29 cellular contexts compared by ENCODE assay signal in genomic region chr2:100880730-100881129, GRCh38.
A peak's percentile ranks its signal among the peaks of the same experiment; 100 is the strongest.
DNase-seq lines count a peak whose midpoint lies in the region; ATAC-seq and TF ChIP-seq lines count a peak whose summit lies in the region.
"Had no signal": no experiment of that assay in that cellular context is flagged by ENCODE, and none has a peak within 500 bp of the region (broad histone marks: within the 10 kb centered on the region; RNA-seq: fewer than 3 reads in every experiment).

No MANE protein-coding gene starts in this region.

- H3K36me3 ChIP-seq in SK-N-SH (replicated peaks in 1 of 2; ENCODE audit: control insufficient read depth in 1 of 2, insufficient read depth in 2 of 2, low read length in 1 of 2): peaks cover 0 to 11% of the 10 kb centered on the region in 2 experiments
- H3K36me3 ChIP-seq in brain microvascular endothelial cell (replicated peaks): no peaks in the 10 kb centered on the region
- no peaks in the 10 kb centered on the region for H3K36me3 ChIP-seq in neuronal stem cell (replicated peaks in 1 of 2; ENCODE audit: control insufficient read depth in 2 of 2, insufficient read depth in 2 of 2, low read length in 2 of 2)

- ATAC-seq in SK-N-SH treated with all-trans-retinoic acid at 6 μM for 48 hours: no peak
- ATAC-seq in GM18907 (IDR thresholded peaks at IDR 0.05; ENCODE audit: unreplicated experiment): no peak
- ATAC-seq: esophagus mucosa, left colon, WTC11 had no signal

- no peak overlapping the region for H3K23ac ChIP-seq in neuronal stem cell (ENCODE audit: low read depth, low read length, poor library complexity)

- H2AFZ ChIP-seq in SK-N-SH (ENCODE audit: low read depth) (no peak overlapping the region), neuronal stem cell (ENCODE audit: low read length) (no peak overlapping the region)
- H2AFZ ChIP-seq: hepatocyte had no signal

- H3K9ac ChIP-seq in SK-N-SH: no peak overlapping the region
- no peak overlapping the region for H3K9ac ChIP-seq in neuronal stem cell (ENCODE audit: low read depth, low read length, poor library complexity)

- peak overlapping the region; percentile 5 for H3K18ac ChIP-seq in neuronal stem cell (ENCODE audit: low read length)

- no peak overlapping the region for H2AK5ac ChIP-seq in neuronal stem cell (ENCODE audit: low read depth, low read length)

- no peak overlapping the region for H4K8ac ChIP-seq in neuronal stem cell (ENCODE audit: low read depth, low read length)

- no peak overlapping the region for H4K91ac ChIP-seq in neuronal stem cell (ENCODE audit: low read depth, low read length, poor library complexity)

- H3K4ac ChIP-seq in neuronal stem cell (ENCODE audit: low read length): no peak overlapping the region

- no peaks in the 10 kb centered on the region for H3K9me2 ChIP-seq in SK-N-SH

- CTCF ChIA-PET in SK-N-SH (lab: Yijun Ruan, JAX): interaction anchor here (1.1 kb wide), 1 partner anchor 242 kb away, joined by 3 read pairs; no protein-coding TSS in a partner anchor

- DNase-seq in SK-N-SH (no peak), NCI-H2227 treated with DMSO at 0.1 percent for 48 hours (lab: John Stamatoyannopoulos, UW) (peak; percentile 26), brain microvascular endothelial cell (peak; percentile 72), neuronal stem cell (ENCODE audit: low spot score) (no peak)
- no peak for DNase-seq in effector CD8-positive, alpha-beta T cell (lab: John Stamatoyannopoulos, UW)
- DNase-seq in activated naive CD4-positive, alpha-beta T cell treated with anti-CD3 and anti-CD28 coated beads, Interleukin-2, amount 50 U/mL, for 16 hours: no peak
- DNase-seq: 8988T; activated CD4-positive, alpha-beta memory T cell treated with anti-CD3 and anti-CD28 coated beads for 36 hours; activated effector memory CD4-positive, alpha-beta T cell treated with Interleukin-2 at 50 U/mL for 16 hours; activated naive CD8-positive, alpha-beta T cell treated with anti-CD3 and anti-CD28 coated beads, Interleukin-2, amount 10 ng/mL, durations not matched to agents 7 days and 5 days; CD8-positive, alpha-beta memory T cell; cerebellar nuclear complex; DMS153; effector CD4-positive, alpha-beta T cell; GDM1; left colon; MM.1S; naive B cell; NCI-H146; NCI-H510A treated with DMSO at 0.1 percent for 48 hours; nucleus accumbens; stimulated activated CD4-positive, alpha-beta T cell treated with anti-CD3 and anti-CD28 coated beads, Interleukin-1b, Interleukin-23, amount 100 ng/mL, for 48 hours had no signal

- TF ChIP-seq EP300 in SK-N-SH (IDR thresholded peaks at IDR 0.05; ENCODE audit: borderline replicate concordance in 1 of 2, low read depth in 1 of 2, low read length in 1 of 2): no peak

- TF ChIP-seq CTCF in SK-N-SH (IDR thresholded peaks at IDR 0.05) (no peak), brain microvascular endothelial cell (IDR thresholded peaks at IDR 0.05; ENCODE audit: low read depth, low read length, missing control alignments) (no peak)

- 58% methylated on average over 3 of the region's 7 CpGs for WGBS in SK-N-SH (ENCODE audit: low lambda C conversion rate)
- no CpG with 5 or more reads among the region's 7 CpGs for WGBS in neuronal stem cell (ENCODE audit: extremely low coverage in 2 of 2, insufficient read length in 2 of 2, insufficient replicate concordance in 1 of 2), 2 donors

- H2BK12ac ChIP-seq in neuronal stem cell (ENCODE audit: low read length): no peak overlapping the region

- H4K20me1 ChIP-seq in SK-N-SH (ENCODE audit: insufficient read depth): no peaks in the 10 kb centered on the region

- no peak overlapping the region for H3K14ac ChIP-seq in neuronal stem cell (ENCODE audit: low read length)

- H3K4me2 ChIP-seq in SK-N-SH: no peak overlapping the region
- no peak overlapping the region for H3K4me2 ChIP-seq in neuronal stem cell (ENCODE audit: insufficient read depth, low read length, poor library complexity, severe bottlenecking)
- H3K4me2 ChIP-seq: hepatocyte had no signal

- no peak overlapping the region for H3K4me3 ChIP-seq in SK-N-SH (ENCODE audit: low read depth in 2 of 2, low read length in 1 of 2)
- H3K4me3 ChIP-seq in brain microvascular endothelial cell (ENCODE audit: low read depth, low read length): no peak overlapping the region
- no peak overlapping the region for H3K4me3 ChIP-seq in neuronal stem cell (ENCODE audit: low read length in 2 of 2)
- H3K4me3 ChIP-seq: hepatocyte, SK-N-MC, skin epidermis had no signal

- no peak overlapping the region for H2BK5ac ChIP-seq in neuronal stem cell (ENCODE audit: low read length)

- peaks cover 17% of the 10 kb centered on the region for H3F3A ChIP-seq in SK-N-SH (replicated peaks; ENCODE audit: insufficient read depth)

- H3K4me1 ChIP-seq in SK-N-SH (ENCODE audit: control insufficient read depth in 1 of 2, insufficient read depth in 2 of 2, low read depth in 1 of 2, low read length in 1 of 2) (peaks cover 11 to 33% of the 10 kb centered on the region in 2 experiments; a peak in 2 of 4 replicates), neuronal stem cell (ENCODE audit: control insufficient read depth in 2 of 2, insufficient read depth in 1 of 2, low read depth in 1 of 2, low read length in 2 of 2) (peaks cover 0 to 6% of the 10 kb centered on the region in 2 donors)

- peaks cover 14% of the 10 kb centered on the region for H3K79me2 ChIP-seq in SK-N-SH (ENCODE audit: insufficient read depth)

- no peak overlapping the region for H3K27ac ChIP-seq in SK-N-SH (ENCODE audit: low read depth in 2 of 2, low read length in 1 of 2)
- H3K27ac ChIP-seq in brain microvascular endothelial cell: peak overlapping the region; percentile 19
- no peak overlapping the region for H3K27ac ChIP-seq in neuronal stem cell (replicated peaks; ENCODE audit: low read length)
- H3K27ac ChIP-seq: hepatocyte, SK-N-MC, skin epidermis had no signal

- no peak for TF ChIP-seq RAD21 in SK-N-SH (IDR thresholded peaks at IDR 0.05; ENCODE audit: low read length)

- POLR2A ChIA-PET in SK-N-SH (lab: Yijun Ruan, JAX): no interaction called here

- H3K27me3 ChIP-seq in SK-N-SH (ENCODE audit: insufficient read depth): no peaks in the 10 kb centered on the region
- no peaks in the 10 kb centered on the region for H3K27me3 ChIP-seq in brain microvascular endothelial cell (replicated peaks)
- H3K27me3 ChIP-seq in neuronal stem cell (ENCODE audit: control insufficient read depth in 3 of 3, insufficient read depth in 3 of 3, low read depth in 1 of 3, low read length in 3 of 3): no peaks in the 10 kb centered on the region
- H3K27me3 ChIP-seq: hepatocyte had no signal

- in situ Hi-C loops in brain microvascular endothelial cell (cut with HindIII; ENCODE audit: low pct_ligation_motif_present, low sequenced_read_pairs): no loop called here

- H3K9me3 ChIP-seq in SK-N-SH (no peaks in the 10 kb centered on the region), neuronal stem cell (replicated peaks in 1 of 2; ENCODE audit: control insufficient read depth in 2 of 2, insufficient read depth in 1 of 2, low read depth in 1 of 2, low read length in 2 of 2) (no peaks in the 10 kb centered on the region)

- H2BK15ac ChIP-seq in neuronal stem cell (ENCODE audit: low read length): no peak overlapping the region

- no peak overlapping the region for H2BK120ac ChIP-seq in neuronal stem cell (ENCODE audit: low read depth, low read length)

- no peaks in the 10 kb centered on the region for H3K79me1 ChIP-seq in neuronal stem cell (ENCODE audit: low read depth, low read length)

TF ChIP-seq in SK-N-SH, 30 proteins besides CTCF, POLR2A, EP300 and RAD21 (continues in another document):
- TF ChIP-seq USF2 (IDR thresholded peaks at IDR 0.05; ENCODE audit: borderline replicate concordance, low read depth, low read length) (no peak), TCF12 (IDR thresholded peaks at IDR 0.05) (no peak; the same call in 1 of the 2 replicates), JUND (IDR thresholded peaks at IDR 0.05) (peak; percentile 26; the same call in 1 of the 2 replicates), FOSL2 (IDR thresholded peaks at IDR 0.05; ENCODE audit: borderline replicate concordance, low read depth) (0 out of 2 replicates have a peak, but pooled peaks have one; percentile 10)

TF ChIP-seq in SK-N-SH treated with all-trans-retinoic acid at 6 μM for 48 hours, 23 proteins besides CTCF, POLR2A, EP300 and RAD21:
- TF ChIP-seq RARB (CRISPR knock-in tag; IDR thresholded peaks at IDR 0.05) (no peak), TCF4 (CRISPR knock-in tag; IDR thresholded peaks at IDR 0.05; ENCODE audit: borderline replicate concordance) (no peak), ZNF70 (CRISPR knock-in tag; IDR thresholded peaks at IDR 0.05) (no peak), ZNF565 (CRISPR knock-in tag; conservative IDR thresholded peaks at IDR 0.05; ENCODE audit: low read depth) (no peak), POU6F1 (CRISPR knock-in tag; IDR thresholded peaks at IDR 0.05; ENCODE audit: borderline replicate concordance, low read depth) (no peak), CSDC2 (CRISPR knock-in tag; IDR thresholded peaks at IDR 0.05) (no peak), PATZ1 (CRISPR knock-in tag; IDR thresholded peaks at IDR 0.05; ENCODE audit: borderline replicate concordance) (no peak)

Comparison
In these comparisons a context has a peak if more than half of its experiments do, and no peak if none do; other contexts are left out.
1. DNase-seq: peak in NCI-H2227 treated with DMSO at 0.1 percent for 48 hours (single experiment) and brain microvascular endothelial cell (single experiment); none in SK-N-SH (single experiment), neuronal stem cell (single experiment), effector CD8-positive, alpha-beta T cell (single experiment) and activated naive CD4-positive, alpha-beta T cell treated with anti-CD3 and anti-CD28 coated beads, Interleukin-2, amount 50 U/mL, for 16 hours (single experiment).